ENCODE assay signal across 17 cellular contexts in genomic region chrX:131703646-131704045, GRCh38.
DNase-seq lines count a peak whose midpoint lies in the region; ATAC-seq and TF ChIP-seq lines count a peak whose summit lies in the region.
"Had no signal": no experiment of that assay in that cellular context is flagged by ENCODE, and none has a peak within 500 bp of the region (broad histone marks: within the 10 kb centered on the region; RNA-seq: fewer than 3 reads in every experiment).

No MANE protein-coding gene starts in this region.

- H3K27me3 ChIP-seq in heart left ventricle, result peaks cover 0 to 8% (median 0%) of the 10 kb centered on the region in 9 donors
- H3K27me3 ChIP-seq in SJSA1 (replicated peaks), result no peaks in the 10 kb centered on the region
- H3K27me3 ChIP-seq in gastroesophageal sphincter, result no peaks in the 10 kb centered on the region
- peaks cover 0 to 4% (median 0%) of the 10 kb centered on the region in 5 donors for H3K27me3 ChIP-seq in subcutaneous abdominal adipose tissue (ENCODE audit: control insufficient read depth in 5 of 5, insufficient read depth in 4 of 5, low read length in 5 of 5)
- H3K27me3 ChIP-seq: brain microvascular endothelial cell, neutrophil had no signal

- DNase-seq in left cardiac atrium, result peak; percentile 23
- DNase-seq in heart left ventricle, result no peak
- no peak for DNase-seq in SJSA1 (ENCODE audit: low read depth in 1 of 2, low spot score in 2 of 2)
- no peak for DNase-seq in Kasumi-1 (lab: John Stamatoyannopoulos, UW)
- DNase-seq: activated CD8-positive, alpha-beta memory T cell treated with anti-CD3 and anti-CD28 coated beads, Interleukin-2, amount 50 U/mL, for 48 hours; activated naive CD4-positive, alpha-beta T cell treated with anti-CD3 and anti-CD28 coated beads, Interleukin-2, amount 50 U/mL, for 16 hours; DND-41; H7; NCI-H524; stimulated activated CD4-positive, alpha-beta T cell treated with anti-CD3 and anti-CD28 coated beads, Interleukin-4, amount 100 ng/mL, for 4 hours had no signal

- peaks cover 0 to 5% (median 0%) of the 10 kb centered on the region in 12 donors for H3K4me1 ChIP-seq in heart left ventricle
- H3K4me1 ChIP-seq in SJSA1 (replicated peaks), result peaks cover 6% of the 10 kb centered on the region
- H3K4me1 ChIP-seq in gastroesophageal sphincter, result no peaks in the 10 kb centered on the region
- peaks cover 2 to 13% (median 12%) of the 10 kb centered on the region in 5 donors for H3K4me1 ChIP-seq in subcutaneous abdominal adipose tissue (ENCODE audit: control insufficient read depth in 5 of 5, insufficient read depth in 5 of 5, low read length in 5 of 5)

- TF ChIP-seq POLR2A in heart left ventricle (IDR thresholded peaks at IDR 0.05) (no peak), gastroesophageal sphincter (IDR thresholded peaks at IDR 0.05) (no peak)

- intact Hi-C loops in left cardiac atrium (cut with DNase I) (no loop called here), heart left ventricle (cut with DNase I) (no loop called here)

- H3K4me3 ChIP-seq in heart left ventricle, result peak overlapping the region in 2 of 12 donors; percentile 57 to 62
- H3K4me3 ChIP-seq in SJSA1, result peak overlapping the region; percentile 54
- H3K4me3 ChIP-seq in gastroesophageal sphincter, result no peak overlapping the region
- H3K4me3 ChIP-seq in subcutaneous abdominal adipose tissue (ENCODE audit: low read depth in 1 of 5, low read length in 5 of 5), result peak overlapping the region in 4 of 5 donors; percentile 35 to 86 (median 74)

- TF ChIP-seq EP300 in gastroesophageal sphincter (IDR thresholded peaks at IDR 0.05), result no peak

- WGBS in heart left ventricle, 4 donors, result 32 to 87% (median 61%) methylated on average over 6 of the region's 6 CpGs
- WGBS in gastroesophageal sphincter (ENCODE audit: low coverage in 1 of 2), 2 donors, result 65 to 90% methylated on average over 2 to 6 of the region's 6 CpGs

- H3K9ac ChIP-seq in subcutaneous abdominal adipose tissue (ENCODE audit: low read length in 5 of 5), result no peak overlapping the region

- H3K36me3 ChIP-seq in heart left ventricle (no peaks in the 10 kb centered on the region), SJSA1 (no peaks in the 10 kb centered on the region), gastroesophageal sphincter (no peaks in the 10 kb centered on the region), subcutaneous abdominal adipose tissue (ENCODE audit: control insufficient read depth in 5 of 5, insufficient read depth in 5 of 5, low read length in 5 of 5) (no peaks in the 10 kb centered on the region)
- H3K36me3 ChIP-seq: brain microvascular endothelial cell, neutrophil had no signal

- peak overlapping the region in 1 of 12 donors; percentile 63 for H3K27ac ChIP-seq in heart left ventricle
- H3K27ac ChIP-seq in SJSA1, result peak overlapping the region; percentile 72
- peak overlapping the region in 1 of 4 donors; percentile 75 for H3K27ac ChIP-seq in gastroesophageal sphincter
- peak overlapping the region; percentile 76 for H3K27ac ChIP-seq in subcutaneous abdominal adipose tissue (ENCODE audit: low read depth, low read length)
- H3K27ac ChIP-seq: brain microvascular endothelial cell, neutrophil had no signal

- no peak for TF ChIP-seq CTCF in heart left ventricle (IDR thresholded peaks at IDR 0.05)
- TF ChIP-seq CTCF in gastroesophageal sphincter (IDR thresholded peaks at IDR 0.05), result no peak

- no peaks in the 10 kb centered on the region for H3K9me3 ChIP-seq in heart left ventricle
- no peaks in the 10 kb centered on the region for H3K9me3 ChIP-seq in SJSA1 (replicated peaks)
- no peaks in the 10 kb centered on the region for H3K9me3 ChIP-seq in gastroesophageal sphincter
- no peaks in the 10 kb centered on the region for H3K9me3 ChIP-seq in subcutaneous abdominal adipose tissue (ENCODE audit: control insufficient read depth in 5 of 5, low read length in 5 of 5)
- H3K9me3 ChIP-seq: neutrophil had no signal

- ATAC-seq in left cardiac atrium, result no peak
- ATAC-seq in heart left ventricle, result no peak
- peak; percentile 30 for ATAC-seq in gastroesophageal sphincter
- no peak for ATAC-seq in HG03280 (IDR thresholded peaks at IDR 0.05; ENCODE audit: unreplicated experiment)
- no peak for ATAC-seq in GM19328 (IDR thresholded peaks at IDR 0.05; ENCODE audit: unreplicated experiment)
- ATAC-seq: activated CD4-positive, CD25-positive, alpha-beta regulatory T cell treated with anti-CD3 and anti-CD28 coated beads, Interleukin-2, amount 50 U/mL, for 24 hours had no signal

Comparison
In these comparisons a context has a peak if more than half of its experiments do, and no peak if none do; other contexts are left out.
1. H3K4me3 ChIP-seq: peak in SJSA1 (single experiment) and subcutaneous abdominal adipose tissue (4 of 5); none in gastroesophageal sphincter (0 of 2).